ENCODE assay signal across 1 cellular context in the genomic region with DNA sequence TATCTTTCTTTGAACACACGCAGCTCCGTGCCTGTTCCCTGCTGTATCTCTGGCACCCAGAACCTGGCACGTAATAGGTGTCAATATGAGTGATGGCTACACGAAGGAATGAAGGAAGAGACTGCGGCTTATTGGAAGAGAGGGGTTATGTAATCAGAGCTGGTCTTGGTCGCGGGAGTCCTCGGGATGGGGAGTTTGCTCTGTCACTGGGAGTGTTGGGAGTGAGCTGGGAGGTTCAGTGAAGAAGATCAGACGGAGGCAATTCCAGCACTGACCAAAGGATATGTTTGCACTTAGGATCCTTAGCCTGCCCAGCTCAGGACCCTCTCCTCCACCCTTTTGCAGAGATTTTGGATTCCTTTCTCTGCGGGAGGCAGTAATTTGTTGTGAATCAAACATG.
TF ChIP-seq lines count a peak whose summit lies in the region.

No MANE protein-coding gene starts in this region.

TF ChIP-seq in H1, 55 proteins besides CTCF, POLR2A, EP300 and RAD21 (continued from another document):
- TF ChIP-seq, protein P1, sequence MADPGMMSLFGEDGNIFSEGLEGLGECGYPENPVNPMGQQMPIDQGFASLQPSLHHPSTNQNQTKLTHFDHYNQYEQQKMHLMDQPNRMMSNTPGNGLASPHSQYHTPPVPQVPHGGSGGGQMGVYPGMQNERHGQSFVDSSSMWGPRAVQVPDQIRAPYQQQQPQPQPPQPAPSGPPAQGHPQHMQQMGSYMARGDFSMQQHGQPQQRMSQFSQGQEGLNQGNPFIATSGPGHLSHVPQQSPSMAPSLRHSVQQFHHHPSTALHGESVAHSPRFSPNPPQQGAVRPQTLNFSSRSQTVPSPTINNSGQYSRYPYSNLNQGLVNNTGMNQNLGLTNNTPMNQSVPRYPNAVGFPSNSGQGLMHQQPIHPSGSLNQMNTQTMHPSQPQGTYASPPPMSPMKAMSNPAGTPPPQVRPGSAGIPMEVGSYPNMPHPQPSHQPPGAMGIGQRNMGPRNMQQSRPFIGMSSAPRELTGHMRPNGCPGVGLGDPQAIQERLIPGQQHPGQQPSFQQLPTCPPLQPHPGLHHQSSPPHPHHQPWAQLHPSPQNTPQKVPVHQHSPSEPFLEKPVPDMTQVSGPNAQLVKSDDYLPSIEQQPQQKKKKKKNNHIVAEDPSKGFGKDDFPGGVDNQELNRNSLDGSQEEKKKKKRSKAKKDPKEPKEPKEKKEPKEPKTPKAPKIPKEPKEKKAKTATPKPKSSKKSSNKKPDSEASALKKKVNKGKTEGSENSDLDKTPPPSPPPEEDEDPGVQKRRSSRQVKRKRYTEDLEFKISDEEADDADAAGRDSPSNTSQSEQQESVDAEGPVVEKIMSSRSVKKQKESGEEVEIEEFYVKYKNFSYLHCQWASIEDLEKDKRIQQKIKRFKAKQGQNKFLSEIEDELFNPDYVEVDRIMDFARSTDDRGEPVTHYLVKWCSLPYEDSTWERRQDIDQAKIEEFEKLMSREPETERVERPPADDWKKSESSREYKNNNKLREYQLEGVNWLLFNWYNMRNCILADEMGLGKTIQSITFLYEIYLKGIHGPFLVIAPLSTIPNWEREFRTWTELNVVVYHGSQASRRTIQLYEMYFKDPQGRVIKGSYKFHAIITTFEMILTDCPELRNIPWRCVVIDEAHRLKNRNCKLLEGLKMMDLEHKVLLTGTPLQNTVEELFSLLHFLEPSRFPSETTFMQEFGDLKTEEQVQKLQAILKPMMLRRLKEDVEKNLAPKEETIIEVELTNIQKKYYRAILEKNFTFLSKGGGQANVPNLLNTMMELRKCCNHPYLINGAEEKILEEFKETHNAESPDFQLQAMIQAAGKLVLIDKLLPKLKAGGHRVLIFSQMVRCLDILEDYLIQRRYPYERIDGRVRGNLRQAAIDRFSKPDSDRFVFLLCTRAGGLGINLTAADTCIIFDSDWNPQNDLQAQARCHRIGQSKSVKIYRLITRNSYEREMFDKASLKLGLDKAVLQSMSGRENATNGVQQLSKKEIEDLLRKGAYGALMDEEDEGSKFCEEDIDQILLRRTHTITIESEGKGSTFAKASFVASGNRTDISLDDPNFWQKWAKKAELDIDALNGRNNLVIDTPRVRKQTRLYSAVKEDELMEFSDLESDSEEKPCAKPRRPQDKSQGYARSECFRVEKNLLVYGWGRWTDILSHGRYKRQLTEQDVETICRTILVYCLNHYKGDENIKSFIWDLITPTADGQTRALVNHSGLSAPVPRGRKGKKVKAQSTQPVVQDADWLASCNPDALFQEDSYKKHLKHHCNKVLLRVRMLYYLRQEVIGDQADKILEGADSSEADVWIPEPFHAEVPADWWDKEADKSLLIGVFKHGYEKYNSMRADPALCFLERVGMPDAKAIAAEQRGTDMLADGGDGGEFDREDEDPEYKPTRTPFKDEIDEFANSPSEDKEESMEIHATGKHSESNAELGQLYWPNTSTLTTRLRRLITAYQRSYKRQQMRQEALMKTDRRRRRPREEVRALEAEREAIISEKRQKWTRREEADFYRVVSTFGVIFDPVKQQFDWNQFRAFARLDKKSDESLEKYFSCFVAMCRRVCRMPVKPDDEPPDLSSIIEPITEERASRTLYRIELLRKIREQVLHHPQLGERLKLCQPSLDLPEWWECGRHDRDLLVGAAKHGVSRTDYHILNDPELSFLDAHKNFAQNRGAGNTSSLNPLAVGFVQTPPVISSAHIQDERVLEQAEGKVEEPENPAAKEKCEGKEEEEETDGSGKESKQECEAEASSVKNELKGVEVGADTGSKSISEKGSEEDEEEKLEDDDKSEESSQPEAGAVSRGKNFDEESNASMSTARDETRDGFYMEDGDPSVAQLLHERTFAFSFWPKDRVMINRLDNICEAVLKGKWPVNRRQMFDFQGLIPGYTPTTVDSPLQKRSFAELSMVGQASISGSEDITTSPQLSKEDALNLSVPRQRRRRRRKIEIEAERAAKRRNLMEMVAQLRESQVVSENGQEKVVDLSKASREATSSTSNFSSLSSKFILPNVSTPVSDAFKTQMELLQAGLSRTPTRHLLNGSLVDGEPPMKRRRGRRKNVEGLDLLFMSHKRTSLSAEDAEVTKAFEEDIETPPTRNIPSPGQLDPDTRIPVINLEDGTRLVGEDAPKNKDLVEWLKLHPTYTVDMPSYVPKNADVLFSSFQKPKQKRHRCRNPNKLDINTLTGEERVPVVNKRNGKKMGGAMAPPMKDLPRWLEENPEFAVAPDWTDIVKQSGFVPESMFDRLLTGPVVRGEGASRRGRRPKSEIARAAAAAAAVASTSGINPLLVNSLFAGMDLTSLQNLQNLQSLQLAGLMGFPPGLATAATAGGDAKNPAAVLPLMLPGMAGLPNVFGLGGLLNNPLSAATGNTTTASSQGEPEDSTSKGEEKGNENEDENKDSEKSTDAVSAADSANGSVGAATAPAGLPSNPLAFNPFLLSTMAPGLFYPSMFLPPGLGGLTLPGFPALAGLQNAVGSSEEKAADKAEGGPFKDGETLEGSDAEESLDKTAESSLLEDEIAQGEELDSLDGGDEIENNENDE (IDR thresholded peaks at IDR 0.05; ENCODE audit: insufficient replicate concordance, low read length): no peak
- no peak for TF ChIP-seq KDM1A (IDR thresholded peaks at IDR 0.05; ENCODE audit: borderline replicate concordance, low read length)
